ENCODE assay signal across 13 cellular contexts in the genomic region with DNA sequence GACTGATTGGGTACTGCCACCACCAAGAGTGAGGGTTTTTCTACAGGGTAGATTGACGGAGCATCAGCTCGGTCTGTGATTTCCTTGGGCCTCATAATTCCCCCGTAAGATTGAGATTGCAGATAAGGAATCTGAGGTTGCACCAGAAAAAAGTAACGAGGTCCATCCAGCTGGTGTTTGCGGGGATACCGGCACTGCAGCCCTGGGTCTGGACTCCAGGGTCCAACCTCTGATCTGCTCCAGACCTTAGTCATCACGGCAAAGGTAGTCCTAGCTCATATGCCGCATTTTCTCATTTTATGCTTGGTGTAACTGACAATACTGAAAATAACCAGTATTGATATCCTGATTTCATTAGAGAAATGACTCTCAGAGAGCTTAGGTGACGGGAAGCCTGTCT. TPM values are rescaled to one million over a fixed set of nuclear protein-coding genes. Genes with fewer than 3 reads are reported as not detected.
A peak's percentile ranks its signal among the peaks of the same experiment; 100 is the strongest.
DNase-seq lines count a peak whose midpoint lies in the region; ATAC-seq, FAIRE-seq and TF ChIP-seq lines count a peak whose summit lies in the region.
"Had no signal": no experiment of that assay in that cellular context is flagged by ENCODE, and none has a peak within 500 bp of the region (broad histone marks: within the 10 kb centered on the region; RNA-seq: fewer than 3 reads in every experiment).

No MANE protein-coding gene starts in this region.

- ATAC-seq in central memory CD8-positive, alpha-beta T cell (replicated peaks; ENCODE audit: extremely low read depth, poor library complexity, severe bottlenecking), result no peak
- no peak for ATAC-seq in HG03432 (IDR thresholded peaks at IDR 0.05; ENCODE audit: unreplicated experiment)
- ATAC-seq: gastrocnemius medialis had no signal

- H3K79me2 ChIP-seq in OCI-LY3 (ENCODE audit: low read length), result peaks cover 84% of the 10 kb centered on the region

- H3K4me2 ChIP-seq in OCI-LY3 (ENCODE audit: low read length), result peak overlapping the region; percentile 34

- H3K27me3 Mint-ChIP-seq in central memory CD8-positive, alpha-beta T cell, result no peaks in the 10 kb centered on the region

- H3K27ac Mint-ChIP-seq in central memory CD8-positive, alpha-beta T cell (ENCODE audit: low read depth), result peak overlapping the region; percentile 91
- H3K27ac Mint-ChIP-seq: nephron progenitor cell had no signal

- H3K4me1 ChIP-seq in left ventricle myocardium inferior (no peaks in the 10 kb centered on the region), OCI-LY3 (ENCODE audit: low read length) (peaks cover 58% of the 10 kb centered on the region)
- H3K4me1 ChIP-seq: gastrocnemius medialis had no signal

- H3K4me1 Mint-ChIP-seq in central memory CD8-positive, alpha-beta T cell, result peaks cover 77% of the 10 kb centered on the region

- no peak overlapping the region for H3K27ac ChIP-seq in left ventricle myocardium inferior (replicated peaks)
- peak overlapping the region; percentile 61 for H3K27ac ChIP-seq in OCI-LY3 (ENCODE audit: low read length)
- H3K27ac ChIP-seq: gastrocnemius medialis had no signal

- H3K9me3 ChIP-seq in left ventricle myocardium inferior (replicated peaks) (no peaks in the 10 kb centered on the region), OCI-LY3 (ENCODE audit: insufficient read depth, low read length) (no peaks in the 10 kb centered on the region)
- H3K9me3 ChIP-seq: gastrocnemius medialis had no signal

- TF ChIP-seq CTCF in left ventricle myocardium inferior (IDR thresholded peaks at IDR 0.05; ENCODE audit: borderline replicate concordance) (no peak), OCI-LY3 (IDR thresholded peaks at IDR 0.05; ENCODE audit: low read depth, low read length) (no peak)

- H3K4me3 ChIP-seq in left ventricle myocardium inferior, result no peak overlapping the region
- H3K4me3 ChIP-seq in OCI-LY3 (ENCODE audit: low read length), result peak overlapping the region; percentile 21
- H3K4me3 ChIP-seq: gastrocnemius medialis, lung had no signal

- peak overlapping the region; percentile 95 for H3K4me3 Mint-ChIP-seq in central memory CD8-positive, alpha-beta T cell
- H3K4me3 Mint-ChIP-seq: nephron progenitor cell had no signal

- H3K27me3 ChIP-seq in left ventricle myocardium inferior (ENCODE audit: low read depth), result peaks cover 34% of the 10 kb centered on the region
- no peaks in the 10 kb centered on the region for H3K27me3 ChIP-seq in OCI-LY3 (ENCODE audit: low read depth, low read length)

- no peaks in the 10 kb centered on the region for H3K9me3 Mint-ChIP-seq in central memory CD8-positive, alpha-beta T cell

- peak overlapping the region; percentile 20; the same call in 1 of the 2 replicates for H3K9ac ChIP-seq in OCI-LY3 (ENCODE audit: low read length)

- H3K36me3 ChIP-seq in left ventricle myocardium inferior (no peaks in the 10 kb centered on the region), OCI-LY3 (replicated peaks; ENCODE audit: low read depth, low read length) (peaks cover 36% of the 10 kb centered on the region)
- H3K36me3 ChIP-seq: gastrocnemius medialis had no signal

- H2AFZ ChIP-seq in OCI-LY3 (ENCODE audit: low read depth, low read length), result no peak overlapping the region

- H4K20me1 ChIP-seq in OCI-LY3 (ENCODE audit: insufficient read depth, low read length), result peaks cover 53% of the 10 kb centered on the region

- intact Hi-C loops in cardiac septum (cut with DNase I), result loop anchor here (10.0 kb wide), 1 partner anchor 65 kb away; no protein-coding TSS in a partner anchor
- intact Hi-C loops in left ventricle myocardium inferior (cut with micrococcal nuclease), result no loop called here

- peaks cover 36% of the 10 kb centered on the region for H3K36me3 Mint-ChIP-seq in central memory CD8-positive, alpha-beta T cell (ENCODE audit: insufficient read depth)

- peak; percentile 27 for DNase-seq in cardiac septum (ENCODE audit: low spot score)
- no peak for DNase-seq in left ventricle myocardium inferior
- no peak for DNase-seq in central memory CD8-positive, alpha-beta T cell (ENCODE audit: low spot score in 2 of 2)
- no peak for DNase-seq in urothelium cell line (ENCODE audit: low spot score)
- no peak for DNase-seq in SW480 (ENCODE audit: low spot score)
- no peak for DNase-seq in glomerular visceral epithelial cell (ENCODE audit: extremely low spot score)
- DNase-seq: gastrocnemius medialis; NCI-H1436; nephron progenitor cell; NK-92 treated with Interleukin-12 subunit alpha and Interleukin-12 subunit beta, amount 100 ng/mL, for 24 hours had no signal

- peak; percentile 71 for FAIRE-seq in urothelium cell line (lab: Jason Lieb, UNC)

RNA-seq across cellular contexts. Expression of gene CARD11, which starts 3.9 kb away (rescaled TPM):
- 0.32 TPM for total RNA-seq in cardiac septum
- total RNA-seq in left ventricle myocardium inferior, result 0.16 TPM
